8 cellular contexts compared by ENCODE assay signal in the genomic region with DNA sequence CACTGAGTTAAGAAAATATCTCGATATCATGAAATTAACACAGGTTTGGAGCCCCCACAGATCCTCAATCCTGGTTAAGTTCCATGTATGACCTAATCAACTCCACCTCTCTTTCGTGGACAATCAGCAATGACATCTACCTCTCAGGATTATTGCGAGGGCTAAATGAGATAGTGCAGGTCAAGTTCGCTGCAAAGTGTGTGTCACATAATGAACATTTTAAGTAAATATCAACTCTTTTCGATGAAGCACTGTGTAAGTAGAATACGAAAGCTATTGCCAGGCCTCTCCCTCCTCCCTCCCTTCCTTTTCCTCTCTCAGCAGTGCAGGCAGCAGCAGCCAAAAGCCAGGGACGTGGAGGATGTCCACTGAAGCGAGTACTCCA. TPM values are rescaled to one million over a fixed set of nuclear protein-coding genes. Genes with fewer than 3 reads are reported as not detected.
DNase-seq lines count a peak whose midpoint lies in the region; ATAC-seq and TF ChIP-seq lines count a peak whose summit lies in the region.

No MANE protein-coding gene starts in this region.

- intact Hi-C loops in CD4-positive, alpha-beta T cell (cut with DNase I, micrococcal nuclease): loop anchor here (2.0 to 10.0 kb wide), 3 partner anchors 118 to 334 kb away; partner anchors contain the start of genes KIF14 (in 2 of the 2) and KIF21B (in 1 of the 2)

- H3K9me3 ChIP-seq in CD4-positive, alpha-beta T cell (ENCODE audit: control insufficient read depth, low read length): no peaks in the 10 kb centered on the region

- CTCF ChIA-PET in CD4-positive, alpha-beta T cell (lab: Charles Lee): interaction anchor here (1.0 to 1.7 kb wide), 2 partner anchors 65 to 116 kb away, joined by 3 to 5 read pairs; no protein-coding TSS in a partner anchor

- no peak for TF ChIP-seq CTCF in CD4-positive, alpha-beta T cell (IDR thresholded peaks at IDR 0.05)
- no peak for TF ChIP-seq CTCF in nephron progenitor cell (IDR thresholded peaks at IDR 0.05)

- no peak overlapping the region for H3K27ac ChIP-seq in CD4-positive, alpha-beta T cell (ENCODE audit: low read depth, low read length)
- H3K27ac ChIP-seq in cingulate gyrus (ENCODE audit: low read depth, low read length): peak overlapping the region; percentile 96

- no peaks in the 10 kb centered on the region for H3K27me3 Mint-ChIP-seq in CD4-positive, alpha-beta T cell
- H3K27me3 Mint-ChIP-seq in nephron progenitor cell (ENCODE audit: low read depth, poor library complexity): peaks cover 3% of the 10 kb centered on the region

- peak overlapping the region; percentile 90 for H3K27ac Mint-ChIP-seq in CD4-positive, alpha-beta T cell
- H3K27ac Mint-ChIP-seq in nephron progenitor cell: peak overlapping the region; percentile 92

- H3K27me3 ChIP-seq in CD4-positive, alpha-beta T cell (ENCODE audit: control insufficient read depth, insufficient read depth, low read length): no peaks in the 10 kb centered on the region

- H3K4me3 Mint-ChIP-seq in CD4-positive, alpha-beta T cell: peak overlapping the region; percentile 100
- peak overlapping the region; percentile 100 for H3K4me3 Mint-ChIP-seq in nephron progenitor cell

- DNase-seq in CD4-positive, alpha-beta T cell: no peak
- DNase-seq in nephron progenitor cell (no peak), inferior parietal cortex (ENCODE audit: extremely low spot score) (no peak), NCI-H2029 (lab: John Stamatoyannopoulos, UW) (no peak)

- ATAC-seq in CD4-positive, alpha-beta T cell (ENCODE audit: poor library complexity): no peak
- ATAC-seq in HG02884 (IDR thresholded peaks at IDR 0.05; ENCODE audit: unreplicated experiment) (no peak), GM21529 (IDR thresholded peaks at IDR 0.05; ENCODE audit: unreplicated experiment) (no peak)

- POLR2A ChIA-PET in CD4-positive, alpha-beta T cell (lab: Charles Lee): interaction anchor here (1.2 to 3.5 kb wide), 3 partner anchors 11 to 1803 kb away, joined by 5 to 44 read pairs (median 7); partner anchors contain the start of gene DDX59

- no peak for TF ChIP-seq EP300 in Ishikawa (IDR thresholded peaks at IDR 0.05; ENCODE audit: borderline replicate concordance)

- peaks cover 43% of the 10 kb centered on the region for H3K4me1 Mint-ChIP-seq in CD4-positive, alpha-beta T cell (ENCODE audit: low read depth)
- peaks cover 48% of the 10 kb centered on the region for H3K4me1 Mint-ChIP-seq in nephron progenitor cell

- 0 out of 2 replicates have a peak, but pooled peaks have one; percentile 4 for TF ChIP-seq RAD21 in Ishikawa (IDR thresholded peaks at IDR 0.05; ENCODE audit: low read depth)

- no peaks in the 10 kb centered on the region for H3K9me3 Mint-ChIP-seq in CD4-positive, alpha-beta T cell
- H3K9me3 Mint-ChIP-seq in nephron progenitor cell: no peaks in the 10 kb centered on the region

- H3K36me3 Mint-ChIP-seq in CD4-positive, alpha-beta T cell (ENCODE audit: low read depth): peaks cover 12% of the 10 kb centered on the region
- peaks cover 2% of the 10 kb centered on the region for H3K36me3 Mint-ChIP-seq in nephron progenitor cell (ENCODE audit: low read depth)

TF ChIP-seq in Ishikawa, 13 proteins besides CTCF, POLR2A, EP300 and RAD21:
- no peak for TF ChIP-seq YY1 (IDR thresholded peaks at IDR 0.05; ENCODE audit: low read depth)
- no peak for TF ChIP-seq CREB1 (IDR thresholded peaks at IDR 0.05; ENCODE audit: low read depth)
- TF ChIP-seq EGR1 (IDR thresholded peaks at IDR 0.05): no peak
- no peak for TF ChIP-seq FOXM1 (IDR thresholded peaks at IDR 0.05; ENCODE audit: borderline replicate concordance, low read depth)
- no peak for TF ChIP-seq ZBTB7A (IDR thresholded peaks at IDR 0.05; ENCODE audit: low read depth)
- no peak for TF ChIP-seq CEBPB (IDR thresholded peaks at IDR 0.05)
- TF ChIP-seq NFIC (IDR thresholded peaks at IDR 0.05): 0 out of 2 replicates have a peak, but pooled peaks have one; percentile 28

RNA-seq across cellular contexts. Expression of gene CAMSAP2, which starts 0.4 kb away (rescaled TPM):
- 1 to 10 TPM; 4.4 to 5.7 TPM for total RNA-seq in CD4-positive, alpha-beta T cell
